ENCODE assay signal across 25 cellular contexts in the genomic region with DNA sequence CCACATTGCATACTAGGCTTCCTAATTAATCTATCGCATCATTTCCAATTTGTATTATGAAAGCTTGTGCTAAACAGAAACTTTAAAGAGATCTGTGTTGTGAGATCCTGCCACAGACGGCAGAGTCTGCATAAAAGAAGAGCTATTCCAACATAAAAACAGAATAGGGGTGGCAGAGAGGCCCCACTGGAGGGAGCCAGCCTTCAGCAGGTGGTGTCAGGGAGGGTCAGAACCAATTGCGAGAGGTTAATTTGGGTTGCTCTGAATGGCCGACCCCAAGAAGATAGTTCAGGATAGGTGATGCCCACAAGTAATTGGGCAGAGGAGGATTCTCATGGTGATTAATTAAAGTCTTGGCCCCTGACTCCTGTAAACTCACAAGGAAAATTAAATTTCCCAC.
"Had no signal": no experiment of that assay in that cellular context is flagged by ENCODE, and none has a peak within 500 bp of the region (broad histone marks: within the 10 kb centered on the region; RNA-seq: fewer than 3 reads in every experiment).

No MANE protein-coding gene starts in this region.

- H3K27me3 Mint-ChIP-seq: activated T-cell treated with anti-CD3 and anti-CD28 coated beads, Interleukin-2, amount 50 U/mL, for 24 hours had no signal

- H3K36me3 Mint-ChIP-seq: activated naive CD4-positive, alpha-beta T cell treated with anti-CD3 and anti-CD28 coated beads, Interleukin-2, amount 10 ng/mL, durations not matched to agents 7 days and 5 days; activated naive CD4-positive, alpha-beta T cell treated with anti-CD3 and anti-CD28 coated beads, Interleukin-2, amount 50 U/mL, for 72 hours; activated naive CD8-positive, alpha-beta T cell treated with anti-CD3 and anti-CD28 coated beads, Interleukin-2, amount 10 ng/mL, durations not matched to agents 7 days and 5 days; brain had no signal

- H3K9me3 Mint-ChIP-seq: activated CD4-positive, alpha-beta memory T cell treated with anti-CD3 and anti-CD28 coated beads, Interleukin-2, amount 10 ng/mL, durations not matched to agents 7 days and 5 days; activated CD4-positive, alpha-beta T cell treated with anti-CD3 and anti-CD28 coated beads, Interleukin-2, amount 10 ng/mL, durations not matched to agents 7 days and 5 days; activated naive CD4-positive, alpha-beta T cell treated with anti-CD3 and anti-CD28 coated beads, Interleukin-2, amount 10 ng/mL, durations not matched to agents 7 days and 5 days; activated naive CD4-positive, alpha-beta T cell treated with anti-CD3 and anti-CD28 coated beads, Interleukin-2, amount 50 U/mL, for 72 hours; activated naive CD8-positive, alpha-beta T cell treated with anti-CD3 and anti-CD28 coated beads, Interleukin-2, amount 10 ng/mL, durations not matched to agents 7 days and 5 days; activated T-cell treated with anti-CD3 and anti-CD28 coated beads, Interleukin-2, amount 50 U/mL, for 24 hours; activated T-cell treated with anti-CD3 and anti-CD28 coated beads, Interleukin-2, amount 50 U/mL, for 72 hours had no signal

- H3K9me3 ChIP-seq: ascending aorta, colonic mucosa had no signal

- H3K4me3 ChIP-seq: ascending aorta, breast epithelium, cardiac muscle cell, colonic mucosa had no signal

- H3K36me3 ChIP-seq: ascending aorta, breast epithelium, cardiac muscle cell, colonic mucosa had no signal

- H3K4me1 ChIP-seq: ascending aorta, breast epithelium, colonic mucosa had no signal

- ATAC-seq: activated naive CD4-positive, alpha-beta T cell treated with anti-CD3 and anti-CD28 coated beads, Interleukin-2, amount 50 U/mL, for 72 hours; activated T-cell treated with anti-CD3 and anti-CD28 coated beads, Interleukin-2, amount 50 U/mL, for 72 hours; esophagus mucosa had no signal

- H3K27ac Mint-ChIP-seq: activated CD4-positive, alpha-beta memory T cell treated with anti-CD3 and anti-CD28 coated beads, Interleukin-2, amount 10 ng/mL, durations not matched to agents 7 days and 5 days; activated CD4-positive, alpha-beta T cell treated with anti-CD3 and anti-CD28 coated beads, Interleukin-2, amount 10 ng/mL, durations not matched to agents 7 days and 5 days; activated naive CD4-positive, alpha-beta T cell treated with anti-CD3 and anti-CD28 coated beads, Interleukin-2, amount 10 ng/mL, durations not matched to agents 7 days and 5 days; activated naive CD4-positive, alpha-beta T cell treated with anti-CD3 and anti-CD28 coated beads, Interleukin-2, amount 50 U/mL, for 72 hours; activated naive CD8-positive, alpha-beta T cell treated with anti-CD3 and anti-CD28 coated beads, Interleukin-2, amount 10 ng/mL, durations not matched to agents 7 days and 5 days; activated T-cell treated with anti-CD3 and anti-CD28 coated beads, Interleukin-2, amount 50 U/mL, for 24 hours; activated T-cell treated with anti-CD3 and anti-CD28 coated beads, Interleukin-2, amount 50 U/mL, for 72 hours had no signal

- H3K4me3 Mint-ChIP-seq: activated CD4-positive, alpha-beta memory T cell treated with anti-CD3 and anti-CD28 coated beads, Interleukin-2, amount 10 ng/mL, durations not matched to agents 7 days and 5 days; activated CD4-positive, alpha-beta T cell treated with anti-CD3 and anti-CD28 coated beads, Interleukin-2, amount 10 ng/mL, durations not matched to agents 7 days and 5 days; activated naive CD4-positive, alpha-beta T cell treated with anti-CD3 and anti-CD28 coated beads, Interleukin-2, amount 10 ng/mL, durations not matched to agents 7 days and 5 days; activated naive CD8-positive, alpha-beta T cell treated with anti-CD3 and anti-CD28 coated beads, Interleukin-2, amount 10 ng/mL, durations not matched to agents 7 days and 5 days; activated T-cell treated with anti-CD3 and anti-CD28 coated beads, Interleukin-2, amount 50 U/mL, for 24 hours; activated T-cell treated with anti-CD3 and anti-CD28 coated beads, Interleukin-2, amount 50 U/mL, for 72 hours; brain had no signal

- H3K27ac ChIP-seq: ascending aorta, breast epithelium, cardiac muscle cell, colonic mucosa had no signal

- H3K4me1 Mint-ChIP-seq: activated CD4-positive, alpha-beta memory T cell treated with anti-CD3 and anti-CD28 coated beads, Interleukin-2, amount 10 ng/mL, durations not matched to agents 7 days and 5 days; activated CD4-positive, alpha-beta T cell treated with anti-CD3 and anti-CD28 coated beads, Interleukin-2, amount 10 ng/mL, durations not matched to agents 7 days and 5 days; activated naive CD4-positive, alpha-beta T cell treated with anti-CD3 and anti-CD28 coated beads, Interleukin-2, amount 10 ng/mL, durations not matched to agents 7 days and 5 days; activated naive CD8-positive, alpha-beta T cell treated with anti-CD3 and anti-CD28 coated beads, Interleukin-2, amount 10 ng/mL, durations not matched to agents 7 days and 5 days; brain had no signal

- DNase-seq: activated CD4-positive, alpha-beta memory T cell treated with anti-CD3 and anti-CD28 coated beads, Interleukin-2, amount 10 ng/mL, durations not matched to agents 7 days and 5 days; activated CD4-positive, alpha-beta T cell treated with anti-CD3 and anti-CD28 coated beads for 1 hour; activated CD4-positive, alpha-beta T cell treated with anti-CD3 and anti-CD28 coated beads for 4 hours; activated CD4-positive, alpha-beta T cell treated with anti-CD3 and anti-CD28 coated beads, Interleukin-2, amount 10 ng/mL, durations not matched to agents 7 days and 5 days; activated CD4-positive, alpha-beta T cell treated with anti-CD3 and anti-CD28 coated beads, Interleukin-2, amount 50 U/mL, for 4 hours; activated CD8-positive, alpha-beta memory T cell treated with anti-CD3 and anti-CD28 coated beads, Interleukin-2, amount 50 U/mL, for 48 hours; activated gamma-delta T cell treated with Interleukin-2 at 50 U/mL for 16 hours; activated naive CD4-positive, alpha-beta T cell treated with anti-CD3 and anti-CD28 coated beads, Interleukin-2, amount 10 ng/mL, durations not matched to agents 7 days and 5 days; activated naive CD8-positive, alpha-beta T cell treated with anti-CD3 and anti-CD28 coated beads, Interleukin-2, amount 10 ng/mL, durations not matched to agents 7 days and 5 days; activated T-cell treated with anti-CD3 and anti-CD28 coated beads for 4 hours; activated T-cell treated with anti-CD3 and anti-CD28 coated beads, Interleukin-2, amount 50 U/mL, for 24 hours; activated T-cell treated with anti-CD3 and anti-CD28 coated beads, Interleukin-2, amount 50 U/mL, for 72 hours; central memory CD4-positive, alpha-beta T cell; cerebellar nuclear complex; colonic mucosa; effector CD8-positive, alpha-beta T cell; foreskin fibroblast; head of caudate nucleus; T-helper 2 cell had no signal

- H3K27me3 ChIP-seq: ascending aorta, breast epithelium, cardiac muscle cell, colonic mucosa had no signal
